ENCODE assay signal across 1 cellular context in the genomic region with DNA sequence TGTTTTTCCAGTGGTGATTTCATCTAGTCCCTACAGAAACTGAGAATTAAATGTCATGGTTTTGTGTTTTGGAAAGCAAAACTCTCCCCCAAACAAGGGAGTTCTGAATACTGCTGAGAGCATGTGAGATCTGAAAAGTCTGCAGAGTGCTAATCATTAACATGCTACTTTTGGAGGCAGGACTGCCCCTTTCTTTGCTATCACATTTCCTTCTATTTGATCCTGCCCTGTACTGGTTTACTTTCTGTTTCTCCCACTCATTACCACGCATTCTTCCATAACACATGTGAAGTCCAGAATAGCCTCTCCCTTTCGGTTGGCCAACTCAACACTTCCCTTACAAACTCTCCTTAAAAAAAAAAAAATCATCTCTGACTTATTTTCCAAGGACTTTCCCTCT.
TF ChIP-seq lines count a peak whose summit lies in the region.

No MANE protein-coding gene starts in this region.

TF ChIP-seq in HEK293, 187 proteins besides CTCF, POLR2A, EP300 and RAD21 (continued from another document):
- TF ChIP-seq, protein P1, sequence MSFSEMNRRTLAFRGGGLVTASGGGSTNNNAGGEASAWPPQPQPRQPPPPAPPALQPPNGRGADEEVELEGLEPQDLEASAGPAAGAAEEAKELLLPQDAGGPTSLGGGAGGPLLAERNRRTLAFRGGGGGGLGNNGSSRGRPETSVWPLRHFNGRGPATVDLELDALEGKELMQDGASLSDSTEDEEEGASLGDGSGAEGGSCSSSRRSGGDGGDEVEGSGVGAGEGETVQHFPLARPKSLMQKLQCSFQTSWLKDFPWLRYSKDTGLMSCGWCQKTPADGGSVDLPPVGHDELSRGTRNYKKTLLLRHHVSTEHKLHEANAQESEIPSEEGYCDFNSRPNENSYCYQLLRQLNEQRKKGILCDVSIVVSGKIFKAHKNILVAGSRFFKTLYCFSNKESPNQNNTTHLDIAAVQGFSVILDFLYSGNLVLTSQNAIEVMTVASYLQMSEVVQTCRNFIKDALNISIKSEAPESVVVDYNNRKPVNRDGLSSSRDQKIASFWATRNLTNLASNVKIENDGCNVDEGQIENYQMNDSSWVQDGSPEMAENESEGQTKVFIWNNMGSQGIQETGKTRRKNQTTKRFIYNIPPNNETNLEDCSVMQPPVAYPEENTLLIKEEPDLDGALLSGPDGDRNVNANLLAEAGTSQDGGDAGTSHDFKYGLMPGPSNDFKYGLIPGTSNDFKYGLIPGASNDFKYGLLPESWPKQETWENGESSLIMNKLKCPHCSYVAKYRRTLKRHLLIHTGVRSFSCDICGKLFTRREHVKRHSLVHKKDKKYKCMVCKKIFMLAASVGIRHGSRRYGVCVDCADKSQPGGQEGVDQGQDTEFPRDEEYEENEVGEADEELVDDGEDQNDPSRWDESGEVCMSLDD (tag by site-specific recombination; IDR thresholded peaks at IDR 0.05): no peak
- TF ChIP-seq, protein P2, sequence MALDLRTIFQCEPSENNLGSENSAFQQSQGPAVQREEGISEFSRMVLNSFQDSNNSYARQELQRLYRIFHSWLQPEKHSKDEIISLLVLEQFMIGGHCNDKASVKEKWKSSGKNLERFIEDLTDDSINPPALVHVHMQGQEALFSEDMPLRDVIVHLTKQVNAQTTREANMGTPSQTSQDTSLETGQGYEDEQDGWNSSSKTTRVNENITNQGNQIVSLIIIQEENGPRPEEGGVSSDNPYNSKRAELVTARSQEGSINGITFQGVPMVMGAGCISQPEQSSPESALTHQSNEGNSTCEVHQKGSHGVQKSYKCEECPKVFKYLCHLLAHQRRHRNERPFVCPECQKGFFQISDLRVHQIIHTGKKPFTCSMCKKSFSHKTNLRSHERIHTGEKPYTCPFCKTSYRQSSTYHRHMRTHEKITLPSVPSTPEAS (tag by site-specific recombination; IDR thresholded peaks at IDR 0.05): no peak
- TF ChIP-seq ZNF112 (tag by site-specific recombination; IDR thresholded peaks at IDR 0.05) (no peak), ZNF707 (tag by site-specific recombination; IDR thresholded peaks at IDR 0.05) (no peak), HOXD13 (CRISPR knock-in tag; IDR thresholded peaks at IDR 0.05; ENCODE audit: borderline replicate concordance) (no peak), ZNF214 (tag by site-specific recombination; IDR thresholded peaks at IDR 0.05; ENCODE audit: borderline replicate concordance) (no peak), ZNF292 (tag by site-specific recombination; IDR thresholded peaks at IDR 0.05; ENCODE audit: borderline replicate concordance, low read depth) (no peak), BCL11A (tag by site-specific recombination; IDR thresholded peaks at IDR 0.05; ENCODE audit: low read depth) (no peak), SP7 (tag by site-specific recombination; IDR thresholded peaks at IDR 0.05) (peak; percentile 79), ZNF571 (tag by site-specific recombination; IDR thresholded peaks at IDR 0.05) (no peak), ZNF311 (tag by site-specific recombination; IDR thresholded peaks at IDR 0.05; ENCODE audit: borderline replicate concordance) (no peak), ZNF169 (tag by site-specific recombination; IDR thresholded peaks at IDR 0.05) (no peak), ZNF175 (tag by site-specific recombination; IDR thresholded peaks at IDR 0.05) (no peak), ZNF76 (tag by site-specific recombination; IDR thresholded peaks at IDR 0.05; ENCODE audit: borderline replicate concordance, low read depth) (no peak), ZNF585B (tag by site-specific recombination; IDR thresholded peaks at IDR 0.05) (no peak), ZNF366 (tag by site-specific recombination; conservative IDR thresholded peaks at IDR 0.05) (no peak), PRDM1 (tag by site-specific recombination; IDR thresholded peaks at IDR 0.05) (peak; percentile 93), IKZF3 (tag by site-specific recombination; IDR thresholded peaks at IDR 0.05) (no peak; the same call in 1 of the 2 replicates), ZNF155 (tag by site-specific recombination; IDR thresholded peaks at IDR 0.05) (no peak), WT1 (tag by site-specific recombination; IDR thresholded peaks at IDR 0.05) (no peak), SCRT1 (tag by site-specific recombination; IDR thresholded peaks at IDR 0.05; ENCODE audit: borderline replicate concordance) (no peak), EGR2 (tag by site-specific recombination; IDR thresholded peaks at IDR 0.05; ENCODE audit: low read depth) (0 out of 2 replicates have a peak, but pooled peaks have one; percentile 31)
- TF ChIP-seq, protein P3, sequence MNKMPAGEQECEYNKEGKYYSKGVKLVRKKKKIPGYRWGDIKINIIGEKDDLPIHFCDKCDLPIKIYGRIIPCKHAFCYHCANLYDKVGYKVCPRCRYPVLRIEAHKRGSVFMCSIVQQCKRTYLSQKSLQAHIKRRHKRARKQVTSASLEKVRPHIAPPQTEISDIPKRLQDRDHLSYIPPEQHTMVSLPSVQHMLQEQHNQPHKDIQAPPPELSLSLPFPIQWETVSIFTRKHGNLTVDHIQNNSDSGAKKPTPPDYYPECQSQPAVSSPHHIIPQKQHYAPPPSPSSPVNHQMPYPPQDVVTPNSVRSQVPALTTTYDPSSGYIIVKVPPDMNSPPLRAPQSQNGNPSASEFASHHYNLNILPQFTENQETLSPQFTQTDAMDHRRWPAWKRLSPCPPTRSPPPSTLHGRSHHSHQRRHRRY (tag by site-specific recombination; IDR thresholded peaks at IDR 0.05): no peak
- TF ChIP-seq, protein P4, sequence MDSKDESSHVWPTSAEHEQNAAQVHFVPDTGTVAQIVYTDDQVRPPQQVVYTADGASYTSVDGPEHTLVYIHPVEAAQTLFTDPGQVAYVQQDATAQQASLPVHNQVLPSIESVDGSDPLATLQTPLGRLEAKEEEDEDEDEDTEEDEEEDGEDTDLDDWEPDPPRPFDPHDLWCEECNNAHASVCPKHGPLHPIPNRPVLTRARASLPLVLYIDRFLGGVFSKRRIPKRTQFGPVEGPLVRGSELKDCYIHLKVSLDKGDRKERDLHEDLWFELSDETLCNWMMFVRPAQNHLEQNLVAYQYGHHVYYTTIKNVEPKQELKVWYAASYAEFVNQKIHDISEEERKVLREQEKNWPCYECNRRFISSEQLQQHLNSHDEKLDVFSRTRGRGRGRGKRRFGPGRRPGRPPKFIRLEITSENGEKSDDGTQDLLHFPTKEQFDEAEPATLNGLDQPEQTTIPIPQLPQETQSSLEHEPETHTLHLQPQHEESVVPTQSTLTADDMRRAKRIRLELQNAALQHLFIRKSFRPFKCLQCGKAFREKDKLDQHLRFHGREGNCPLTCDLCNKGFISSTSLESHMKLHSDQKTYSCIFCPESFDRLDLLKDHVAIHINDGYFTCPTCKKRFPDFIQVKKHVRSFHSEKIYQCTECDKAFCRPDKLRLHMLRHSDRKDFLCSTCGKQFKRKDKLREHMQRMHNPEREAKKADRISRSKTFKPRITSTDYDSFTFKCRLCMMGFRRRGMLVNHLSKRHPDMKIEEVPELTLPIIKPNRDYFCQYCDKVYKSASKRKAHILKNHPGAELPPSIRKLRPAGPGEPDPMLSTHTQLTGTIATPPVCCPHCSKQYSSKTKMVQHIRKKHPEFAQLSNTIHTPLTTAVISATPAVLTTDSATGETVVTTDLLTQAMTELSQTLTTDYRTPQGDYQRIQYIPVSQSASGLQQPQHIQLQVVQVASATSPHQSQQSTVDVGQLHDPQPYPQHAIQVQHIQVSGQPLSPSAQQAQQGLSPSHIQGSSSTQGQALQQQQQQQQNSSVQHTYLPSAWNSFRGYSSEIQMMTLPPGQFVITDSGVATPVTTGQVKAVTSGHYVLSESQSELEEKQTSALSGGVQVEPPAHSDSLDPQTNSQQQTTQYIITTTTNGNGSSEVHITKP (tag by site-specific recombination; IDR thresholded peaks at IDR 0.05): peak; percentile 32; the same call in 1 of the 2 replicates
- TF ChIP-seq, protein P5, sequence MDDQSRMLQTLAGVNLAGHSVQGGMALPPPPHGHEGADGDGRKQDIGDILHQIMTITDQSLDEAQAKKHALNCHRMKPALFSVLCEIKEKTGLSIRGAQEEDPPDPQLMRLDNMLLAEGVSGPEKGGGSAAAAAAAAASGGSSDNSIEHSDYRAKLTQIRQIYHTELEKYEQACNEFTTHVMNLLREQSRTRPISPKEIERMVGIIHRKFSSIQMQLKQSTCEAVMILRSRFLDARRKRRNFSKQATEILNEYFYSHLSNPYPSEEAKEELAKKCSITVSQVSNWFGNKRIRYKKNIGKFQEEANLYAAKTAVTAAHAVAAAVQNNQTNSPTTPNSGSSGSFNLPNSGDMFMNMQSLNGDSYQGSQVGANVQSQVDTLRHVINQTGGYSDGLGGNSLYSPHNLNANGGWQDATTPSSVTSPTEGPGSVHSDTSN (CRISPR knock-in tag; IDR thresholded peaks at IDR 0.05): no peak
- TF ChIP-seq, protein P6, sequence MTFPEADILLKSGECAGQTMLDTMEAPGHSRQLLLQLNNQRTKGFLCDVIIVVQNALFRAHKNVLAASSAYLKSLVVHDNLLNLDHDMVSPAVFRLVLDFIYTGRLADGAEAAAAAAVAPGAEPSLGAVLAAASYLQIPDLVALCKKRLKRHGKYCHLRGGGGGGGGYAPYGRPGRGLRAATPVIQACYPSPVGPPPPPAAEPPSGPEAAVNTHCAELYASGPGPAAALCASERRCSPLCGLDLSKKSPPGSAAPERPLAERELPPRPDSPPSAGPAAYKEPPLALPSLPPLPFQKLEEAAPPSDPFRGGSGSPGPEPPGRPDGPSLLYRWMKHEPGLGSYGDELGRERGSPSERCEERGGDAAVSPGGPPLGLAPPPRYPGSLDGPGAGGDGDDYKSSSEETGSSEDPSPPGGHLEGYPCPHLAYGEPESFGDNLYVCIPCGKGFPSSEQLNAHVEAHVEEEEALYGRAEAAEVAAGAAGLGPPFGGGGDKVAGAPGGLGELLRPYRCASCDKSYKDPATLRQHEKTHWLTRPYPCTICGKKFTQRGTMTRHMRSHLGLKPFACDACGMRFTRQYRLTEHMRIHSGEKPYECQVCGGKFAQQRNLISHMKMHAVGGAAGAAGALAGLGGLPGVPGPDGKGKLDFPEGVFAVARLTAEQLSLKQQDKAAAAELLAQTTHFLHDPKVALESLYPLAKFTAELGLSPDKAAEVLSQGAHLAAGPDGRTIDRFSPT (tag by site-specific recombination; IDR thresholded peaks at IDR 0.05): no peak
- TF ChIP-seq, protein P7, sequence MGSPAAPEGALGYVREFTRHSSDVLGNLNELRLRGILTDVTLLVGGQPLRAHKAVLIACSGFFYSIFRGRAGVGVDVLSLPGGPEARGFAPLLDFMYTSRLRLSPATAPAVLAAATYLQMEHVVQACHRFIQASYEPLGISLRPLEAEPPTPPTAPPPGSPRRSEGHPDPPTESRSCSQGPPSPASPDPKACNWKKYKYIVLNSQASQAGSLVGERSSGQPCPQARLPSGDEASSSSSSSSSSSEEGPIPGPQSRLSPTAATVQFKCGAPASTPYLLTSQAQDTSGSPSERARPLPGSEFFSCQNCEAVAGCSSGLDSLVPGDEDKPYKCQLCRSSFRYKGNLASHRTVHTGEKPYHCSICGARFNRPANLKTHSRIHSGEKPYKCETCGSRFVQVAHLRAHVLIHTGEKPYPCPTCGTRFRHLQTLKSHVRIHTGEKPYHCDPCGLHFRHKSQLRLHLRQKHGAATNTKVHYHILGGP (tag by site-specific recombination; IDR thresholded peaks at IDR 0.05): no peak
